In genomic region chr18:33440384-33441043, GRCh38 we compare ENCODE assay signal across 8 cellular contexts. TPM values are rescaled to one million over a fixed set of nuclear protein-coding genes. Genes with fewer than 3 reads are reported as not detected.
DNase-seq lines count a peak whose midpoint lies in the region; ATAC-seq, FAIRE-seq and TF ChIP-seq lines count a peak whose summit lies in the region.

Gene CCDC178, minus strand, starts transcription at chr18:33440721. Its CDS starts 28,633 bp downstream, at chr18:33412088.

- no peak for FAIRE-seq in bronchial epithelial cell (lab: Jason Lieb, UNC)
- FAIRE-seq in GM12891 (lab: Jason Lieb, UNC) = no peak

- no peak within 1 kb of the TSS for H3K4me2 ChIP-seq in OCI-LY7 (ENCODE audit: low read length)

- H4K20me1 ChIP-seq in OCI-LY7 (ENCODE audit: insufficient read depth, low read length) = no peaks in the 10 kb centered on the region

- ATAC-seq in left lobe of liver = peak; percentile 85
- ATAC-seq in GM18511 (IDR thresholded peaks at IDR 0.05; ENCODE audit: unreplicated experiment) = no peak

- TF ChIP-seq POLR2A in tibial nerve (IDR thresholded peaks at IDR 0.05) (no peak), GM12891 (IDR thresholded peaks at IDR 0.05; ENCODE audit: low read depth, low read length) (no peak)

- CTCF ChIA-PET in OCI-LY7 (lab: Charles Lee; ENCODE audit: unreplicated experiment) = no interaction called here

- intact Hi-C loops in OCI-LY7 (cut with micrococcal nuclease; ENCODE audit: unreplicated experiment) = no loop called here

- BruUV-seq in OCI-LY7 (replicated peaks; lab: Mats Ljungman, UMichigan) = no TSS peak

- TF ChIP-seq CTCF in bronchial epithelial cell (IDR thresholded peaks at IDR 0.05; ENCODE audit: insufficient read depth, low read length, severe bottlenecking) (no peak), tibial nerve (IDR thresholded peaks at IDR 0.05) (peak in 2 of 5 experiments; percentile 6 to 25), OCI-LY7 (conservative IDR thresholded peaks at IDR 0.05; ENCODE audit: low read length) (no peak)

- H3K27ac ChIP-seq in tibial nerve (peak within 1 kb of the TSS in 3 of 4 donors; percentile 8 to 84 (median 70)), OCI-LY7 (ENCODE audit: low read depth, low read length, poor library complexity, severe bottlenecking) (no peak within 1 kb of the TSS)

- DNase-seq in NCI-H1417 (lab: John Stamatoyannopoulos, UW) (peak in 2 of 3 experiments; percentile 47 to 53), NCI-H1417 treated with DMSO at 0.1 percent for 48 hours (lab: John Stamatoyannopoulos, UW) (no peak), bronchial epithelial cell (ENCODE audit: low read depth) (no peak), left lobe of liver (ENCODE audit: low spot score) (peak; percentile 45), tibial nerve (ENCODE audit: low spot score in 2 of 2) (no peak), OCI-LY7 (ENCODE audit: low spot score) (no peak), GM12891 (ENCODE audit: insufficient read length, low spot score) (no peak)

- H3K36me3 ChIP-seq in bronchial epithelial cell (ENCODE audit: control insufficient read depth, insufficient read depth, low read length) (no peaks in the 10 kb centered on the region), tibial nerve (no peaks in the 10 kb centered on the region), OCI-LY7 (ENCODE audit: insufficient read depth, low read length) (no peaks in the 10 kb centered on the region)

- WGBS in tibial nerve, 2 donors = 1 to 2% methylated on average over 31 to 46 of the region's 69 CpGs

- H3K27me3 ChIP-seq in bronchial epithelial cell (ENCODE audit: control insufficient read depth, insufficient read depth, low read length) (peaks cover 8% of the 10 kb centered on the region), tibial nerve (no peaks in the 10 kb centered on the region)

- POLR2A ChIA-PET in OCI-LY7 (lab: Charles Lee) = no interaction called here

- no peaks in the 10 kb centered on the region for H3K9me2 ChIP-seq in OCI-LY7 (ENCODE audit: insufficient read depth, low read length)

- H3K4me1 ChIP-seq in tibial nerve (peaks cover 0 to 17% (median 0%) of the 10 kb centered on the region in 4 donors), OCI-LY7 (ENCODE audit: insufficient read depth, low read length, poor library complexity, severe bottlenecking) (no peaks in the 10 kb centered on the region)

- no peak within 1 kb of the TSS for H2AFZ ChIP-seq in OCI-LY7 (ENCODE audit: low read length)

- H3K4me3 ChIP-seq in bronchial epithelial cell (ENCODE audit: low read depth, low read length) (peak within 1 kb of the TSS; percentile 28), tibial nerve (peak within 1 kb of the TSS; percentile 33 to 85 (median 44)), OCI-LY7 (ENCODE audit: low read depth, low read length, poor library complexity, severe bottlenecking) (no peak within 1 kb of the TSS)

- no peaks in the 10 kb centered on the region for H3K9me3 ChIP-seq in tibial nerve
- H3K9me3 ChIP-seq in OCI-LY7 (ENCODE audit: low read length) = no peaks in the 10 kb centered on the region

- TF ChIP-seq EP300 in tibial nerve (IDR thresholded peaks at IDR 0.05) = no peak

- no peaks in the 10 kb centered on the region for H3K79me2 ChIP-seq in OCI-LY7 (ENCODE audit: insufficient read depth, low read depth, low read length)

TF ChIP-seq in GM12891, 5 proteins besides CTCF, POLR2A, EP300 and RAD21:
- TF ChIP-seq TAF1 (IDR thresholded peaks at IDR 0.05; ENCODE audit: low read depth, low read length) = no peak
- no peak for TF ChIP-seq SPI1 (IDR thresholded peaks at IDR 0.05; ENCODE audit: low read depth, low read length)
- TF ChIP-seq POU2F2 (IDR thresholded peaks at IDR 0.05; ENCODE audit: low read depth, low read length) = no peak
- TF ChIP-seq POLR2AphosphoS5 (IDR thresholded peaks at IDR 0.05; ENCODE audit: low read depth, low read length) = no peak

RNA-seq across cellular contexts. Expression of gene CCDC178, which starts in this region (rescaled TPM):
- total RNA-seq in bronchial epithelial cell (0.53 and 0.90 TPM in 2 replicates), left lobe of liver (not detected), tibial nerve (1 to 10 TPM in 3 of 4 donors, under 1 TPM in 1; 0.78 to 8.7 (median 2.2) TPM), OCI-LY7 (2022) (not detected in 2 replicates)
- total RNA-seq in OCI-LY7 (2014; rRNA removed; shearing (Covaris generic)) = not detected in 2 replicates
- not detected for polyA plus RNA-seq in GM12891 (2012; ENCODE audit: low read depth, missing spikeins)

Comparison
In these comparisons a context has a peak if more than half of its experiments do, and no peak if none do; other contexts are left out.
1. DNase-seq: peak in NCI-H1417 (2 of 3); none in NCI-H1417 treated with DMSO at 0.1 percent for 48 hours (single experiment), bronchial epithelial cell (single experiment), tibial nerve (0 of 2), OCI-LY7 (single experiment) and GM12891 (single experiment).
2. Peak in DNase-seq and ATAC-seq in left lobe of liver; RNA of the gene not detected or under 1 TPM.